Comparison of ENCODE assay signal across 21 cellular contexts in the genomic region with DNA sequence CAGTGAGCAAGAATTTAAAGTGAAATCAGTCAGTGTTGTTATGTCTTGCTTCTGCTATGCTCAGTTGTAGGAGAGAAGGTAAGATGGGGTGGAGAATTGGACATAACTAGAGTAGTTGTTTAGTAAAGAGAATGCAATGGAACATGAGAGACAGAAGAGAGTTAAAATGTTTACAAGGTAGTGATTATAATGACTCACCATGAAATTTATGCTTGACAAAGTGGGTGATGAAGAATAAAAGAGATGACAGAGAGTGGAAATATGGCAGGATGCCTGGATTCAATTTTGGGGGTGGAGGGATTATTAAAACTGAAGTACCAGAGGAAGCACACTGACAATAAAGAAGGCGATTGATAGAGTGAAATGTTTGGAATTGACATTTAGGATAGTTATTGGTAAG. TPM values are rescaled to one million over a fixed set of nuclear protein-coding genes. Genes with fewer than 3 reads are reported as not detected.
A peak's percentile ranks its signal among the peaks of the same experiment; 100 is the strongest.
DNase-seq lines count a peak whose midpoint lies in the region; ATAC-seq, FAIRE-seq and TF ChIP-seq lines count a peak whose summit lies in the region.
"Had no signal": no experiment of that assay in that cellular context is flagged by ENCODE, and none has a peak within 500 bp of the region (broad histone marks: within the 10 kb centered on the region; RNA-seq: fewer than 3 reads in every experiment).

No MANE protein-coding gene starts in this region.

- H3K4me2 ChIP-seq in IMR-90 (ENCODE audit: low read depth, low read length) (peak overlapping the region; percentile 84; the same call in 1 of the 2 replicates), fibroblast of lung (ENCODE audit: extremely low read depth, insufficient read depth, low read length) (peak overlapping the region; percentile 15), OCI-LY7 (ENCODE audit: low read length) (no peak overlapping the region)
- H3K4me2 ChIP-seq: KMS-11 had no signal

- POLR2A ChIA-PET in IMR-90 (lab: Charles Lee; ENCODE audit: unreplicated experiment), result no interaction called here
- POLR2A ChIA-PET in OCI-LY7 (lab: Charles Lee), result no interaction called here

- no peak overlapping the region; the same call in 1 of the 2 replicates for H3K4ac ChIP-seq in IMR-90 (ENCODE audit: low read depth, low read length)

- no peak overlapping the region; the same call in 1 of the 2 replicates for H2BK20ac ChIP-seq in IMR-90 (ENCODE audit: low read depth, low read length)

- H3K18ac ChIP-seq in IMR-90 (ENCODE audit: low read depth, low read length), result peak overlapping the region; percentile 85; the same call in 1 of the 2 replicates

- H3K9ac ChIP-seq in IMR-90 (ENCODE audit: low read depth, low read length) (no peak overlapping the region), fibroblast of lung (ENCODE audit: insufficient read depth, low read length) (no peak overlapping the region)
- H3K9ac ChIP-seq: KMS-11 had no signal

- intact Hi-C loops in IMR-90 (cut with micrococcal nuclease), result no loop called here
- intact Hi-C loops in OCI-LY7 (cut with micrococcal nuclease; ENCODE audit: unreplicated experiment), result no loop called here

- peak; percentile 44; the same call in 1 of the 2 replicates for ATAC-seq in IMR-90 (ENCODE audit: low read depth)
- ATAC-seq in GM18519 (IDR thresholded peaks at IDR 0.05; ENCODE audit: low FRiP score, unreplicated experiment), result no peak
- ATAC-seq in HG03095 (IDR thresholded peaks at IDR 0.05; ENCODE audit: unreplicated experiment), result no peak
- ATAC-seq: left colon, Panc1, WTC11 had no signal

- FAIRE-seq in RCC 7860 (lab: Jason Lieb, UNC), result no peak

- H3K27ac ChIP-seq in IMR-90 (ENCODE audit: insufficient read depth, low read length) (no peak overlapping the region), fibroblast of lung (ENCODE audit: insufficient read depth, low read length) (no peak overlapping the region), OCI-LY7 (ENCODE audit: low read depth, low read length, poor library complexity, severe bottlenecking) (no peak overlapping the region)
- H3K27ac ChIP-seq: KMS-11, SK-N-MC had no signal

- CTCF ChIA-PET in IMR-90 (lab: Yijun Ruan, JAX), result no interaction called here
- CTCF ChIA-PET in OCI-LY7 (lab: Charles Lee; ENCODE audit: unreplicated experiment), result no interaction called here

- no peak overlapping the region; the same call in 1 of the 2 replicates for H4K5ac ChIP-seq in IMR-90 (ENCODE audit: low read depth, low read length)

- peak overlapping the region; percentile 35 for H2BK5ac ChIP-seq in IMR-90 (ENCODE audit: low read depth, low read length, poor library complexity, severe bottlenecking)

- TF ChIP-seq RAD21 in IMR-90 (IDR thresholded peaks at IDR 0.05; ENCODE audit: low read length), result no peak

- H2BK15ac ChIP-seq in IMR-90 (ENCODE audit: low read depth, low read length), result 0 out of 3 replicates have a peak overlapping the region, but pooled peaks have one; percentile 10

- H3K36me3 ChIP-seq in IMR-90 (ENCODE audit: control insufficient read depth, insufficient read depth, low read length) (no peaks in the 10 kb centered on the region), fibroblast of lung (ENCODE audit: control insufficient read depth, insufficient read depth, low read length) (no peaks in the 10 kb centered on the region), OCI-LY7 (ENCODE audit: insufficient read depth, low read length) (no peaks in the 10 kb centered on the region)

- H4K8ac ChIP-seq in IMR-90 (ENCODE audit: low read depth in 2 of 2, low read length in 2 of 2), result no peak overlapping the region; a peak in 1 of 4 replicates

- in situ Hi-C loops in IMR-90 (cut with MboI; ENCODE audit: low sequenced_read_pairs), result loop anchor here (25.0 kb wide), 1 partner anchor 971 kb away; no protein-coding TSS in a partner anchor

- H3K9me2 ChIP-seq in OCI-LY7 (ENCODE audit: insufficient read depth, low read length), result no peaks in the 10 kb centered on the region

- H3K9me3 ChIP-seq in IMR-90 (ENCODE audit: control insufficient read depth, insufficient read depth, low read length), result no peaks in the 10 kb centered on the region
- no peaks in the 10 kb centered on the region for H3K9me3 ChIP-seq in fibroblast of lung (ENCODE audit: control insufficient read depth, insufficient read depth, low read depth, low read length)
- no peaks in the 10 kb centered on the region for H3K9me3 ChIP-seq in OCI-LY7 (ENCODE audit: low read length)

- TF ChIP-seq POLR2A in IMR-90 (IDR thresholded peaks at IDR 0.05; ENCODE audit: low read depth, low read length), result no peak

- H2BK120ac ChIP-seq in IMR-90 (ENCODE audit: low read depth, low read length), result no peak overlapping the region; the same call in 1 of the 2 replicates

- H3K27me3 ChIP-seq in IMR-90 (ENCODE audit: control insufficient read depth, insufficient read depth, low read length) (no peaks in the 10 kb centered on the region), fibroblast of lung (ENCODE audit: control insufficient read depth, insufficient read depth, low read length) (no peaks in the 10 kb centered on the region)

- H3K9me1 ChIP-seq in IMR-90 (ENCODE audit: insufficient read depth, low read length), result no peaks in the 10 kb centered on the region

- no peak overlapping the region for H3K56ac ChIP-seq in IMR-90 (ENCODE audit: extremely low read depth, insufficient read depth, low read length)

- no peak overlapping the region for H4K91ac ChIP-seq in IMR-90 (ENCODE audit: insufficient read depth, low read depth, low read length)

- H2AK9ac ChIP-seq in IMR-90 (replicated peaks; ENCODE audit: low read depth, low read length, poor library complexity), result no peak overlapping the region

- H3K79me2 ChIP-seq in fibroblast of lung (ENCODE audit: control insufficient read depth, insufficient read depth, low read length), result no peaks in the 10 kb centered on the region
- no peaks in the 10 kb centered on the region for H3K79me2 ChIP-seq in OCI-LY7 (ENCODE audit: insufficient read depth, low read depth, low read length)

- dilution Hi-C loops in IMR-90 (cut with HindIII; ENCODE audit: low sequenced_read_pairs, unreplicated experiment), result no loop called here

- H4K20me1 ChIP-seq in IMR-90 (ENCODE audit: insufficient read depth, low read length), result no peaks in the 10 kb centered on the region
- no peaks in the 10 kb centered on the region for H4K20me1 ChIP-seq in fibroblast of lung (ENCODE audit: control insufficient read depth, extremely low read depth, insufficient read depth, low read length)
- no peaks in the 10 kb centered on the region for H4K20me1 ChIP-seq in OCI-LY7 (ENCODE audit: insufficient read depth, low read length)

- WGBS in IMR-90 (ENCODE audit: extremely low coverage in 2 of 2, insufficient read length in 1 of 2), 2 experiments, result 100% methylated on average over 1 of the region's 1 CpG

- peak; percentile 60 for DNase-seq in DMS79 treated with DMSO at 0.1 percent for 48 hours (lab: John Stamatoyannopoulos, UW)
- DNase-seq in IMR-90, result peak; percentile 53
- DNase-seq in NCI-H2227 (lab: John Stamatoyannopoulos, UW; ENCODE audit: unreplicated experiment), result peak; percentile 83
- DNase-seq in fibroblast of lung (ENCODE audit: low read depth in 2 of 2), result peak in 1 of 2 donors; percentile 39
- no peak for DNase-seq in RCC 7860 (ENCODE audit: low spot score)
- DNase-seq in OCI-LY7 (ENCODE audit: low spot score), result no peak
- DNase-seq: activated CD4-positive, alpha-beta T cell treated with anti-CD3 and anti-CD28 coated beads, Interleukin-2, amount 50 U/mL, for 48 hours; activated naive CD4-positive, alpha-beta T cell; amniotic stem cell; Calu3; central memory CD4-positive, alpha-beta T cell; HFFc6; left colon; NCI-H526 treated with DMSO at 0.1 percent for 48 hours; stimulated activated CD4-positive, alpha-beta T cell treated with anti-CD3 and anti-CD28 coated beads, Interleukin-4, amount 100 ng/mL, for 4 hours had no signal

- no peak overlapping the region for H2AFZ ChIP-seq in IMR-90 (replicated peaks; ENCODE audit: low read length, poor library complexity)
- H2AFZ ChIP-seq in fibroblast of lung (ENCODE audit: low read length), result no peak overlapping the region
- no peak overlapping the region for H2AFZ ChIP-seq in OCI-LY7 (ENCODE audit: low read length)

- H3K4me1 ChIP-seq in IMR-90 (ENCODE audit: control insufficient read depth, insufficient read depth, low read length) (peaks cover 4% of the 10 kb centered on the region; the same call in 1 of the 2 replicates), fibroblast of lung (ENCODE audit: control insufficient read depth, extremely low read depth, insufficient read depth, low read length) (peaks cover 7% of the 10 kb centered on the region), OCI-LY7 (ENCODE audit: insufficient read depth, low read length, poor library complexity, severe bottlenecking) (no peaks in the 10 kb centered on the region)

- no peak overlapping the region for H3K4me3 ChIP-seq in IMR-90 (ENCODE audit: insufficient read depth, low read depth, low read length)
- peak overlapping the region in 1 of 4 experiments; percentile 13 for H3K4me3 ChIP-seq in fibroblast of lung (replicated peaks in 1 of 4; ENCODE audit: control extremely low read depth in 1 of 4, insufficient read depth in 1 of 4, low read depth in 3 of 4, low read length in 4 of 4)
- no peak overlapping the region for H3K4me3 ChIP-seq in OCI-LY7 (ENCODE audit: low read depth, low read length, poor library complexity, severe bottlenecking)
- H3K4me3 ChIP-seq: SK-N-MC had no signal

- H3K23ac ChIP-seq in IMR-90 (ENCODE audit: low read depth, low read length), result no peak overlapping the region

- 0 out of 2 replicates have a peak overlapping the region, but pooled peaks have one; percentile 23 for H3K14ac ChIP-seq in IMR-90 (replicated peaks; ENCODE audit: low read depth, low read length)

- TF ChIP-seq CTCF in IMR-90 (conservative IDR thresholded peaks at IDR 0.05; ENCODE audit: low read depth, low read length) (no peak), fibroblast of lung (conservative IDR thresholded peaks at IDR 0.05 in 1 of 2, IDR thresholded peaks at IDR 0.05 in 1 of 2; ENCODE audit: low read depth in 1 of 2, low read length in 2 of 2) (no peak), OCI-LY7 (conservative IDR thresholded peaks at IDR 0.05; ENCODE audit: low read length) (no peak)

- BruUV-seq in IMR-90 (replicated peaks; lab: Mats Ljungman, UMichigan) (no TSS peak), OCI-LY7 (replicated peaks; lab: Mats Ljungman, UMichigan) (no TSS peak)

- H3K79me1 ChIP-seq in IMR-90 (ENCODE audit: low read depth in 1 of 2, low read length in 2 of 2), result no peaks in the 10 kb centered on the region

- H2AK5ac ChIP-seq in IMR-90 (ENCODE audit: low read depth, low read length), result no peak overlapping the region

TF ChIP-seq in IMR-90, 13 proteins besides CTCF, POLR2A, EP300 and RAD21 (continues in another document):
- 0 out of 2 replicates have a peak, but pooled peaks have one; percentile 21 for TF ChIP-seq FOS (IDR thresholded peaks at IDR 0.05; ENCODE audit: low read depth, low read length)

RNA-seq across cellular contexts. Expression of a gene that starts 10.6 kb away (rescaled TPM):
- total RNA-seq in IMR-90 (2012; rRNA removed) (0.36 and 0.56 TPM in 2 replicates), fibroblast of lung (0.66 and 2.1 TPM in 2 replicates), OCI-LY7 (2022) (not detected in 2 replicates)
- polyA plus RNA-seq in IMR-90 (2012; rRNA removed) (0.26 and 0.46 TPM in 2 replicates), fibroblast of lung (1.4 and 2.9 TPM in 2 replicates)
- polyA plus RNA-seq in IMR-90 (2012; cell fraction: cytosol; rRNA removed), result 0.13 and 0.14 TPM in 2 replicates
- 0.08 and 1.2 TPM in 2 replicates for polyA plus RNA-seq in IMR-90 (2012; cell fraction: nucleus; rRNA removed; ENCODE audit: low replicate concordance)
- 1.2 and 1.8 TPM in 2 replicates for polyA plus RNA-seq in fibroblast of lung (2012)
- polyA minus RNA-seq in fibroblast of lung (ENCODE audit: low replicate concordance), result not detected in 2 replicates
- total RNA-seq in OCI-LY7 (2014; rRNA removed; shearing (Covaris generic)), result 0.06 and 0.26 TPM in 2 replicates

Comparison
In these comparisons a context has a peak if more than half of its experiments do, and no peak if none do; other contexts are left out.
1. DNase-seq: peak in DMS79 treated with DMSO at 0.1 percent for 48 hours (single experiment), IMR-90 (single experiment) and NCI-H2227 (single experiment); none in RCC 7860 (single experiment) and OCI-LY7 (single experiment).